In genomic region chr9:126411948-126412284, GRCh38 we compare ENCODE assay signal across 9 cellular contexts.
DNase-seq lines count a peak whose midpoint lies in the region; ATAC-seq, FAIRE-seq and TF ChIP-seq lines count a peak whose summit lies in the region.
"Had no signal": no experiment of that assay in that cellular context is flagged by ENCODE, and none has a peak within 500 bp of the region (broad histone marks: within the 10 kb centered on the region; RNA-seq: fewer than 3 reads in every experiment).

No MANE protein-coding gene starts in this region.

- intact Hi-C loops in breast epithelium (cut with DNase I; ENCODE audit: low total_unique reads), result no loop called here
- intact Hi-C loops in MCF 10A (cut with micrococcal nuclease), result no loop called here
- intact Hi-C loops in activated CD8-positive, alpha-beta T cell treated with anti-CD3 and anti-CD28 coated beads for 36 hours (cut with micrococcal nuclease), result loop anchor here (2.0 kb wide), 1 partner anchor 59 kb away; no protein-coding TSS in a partner anchor
- intact Hi-C loops in Calu3 (cut with micrococcal nuclease; ENCODE audit: unreplicated experiment), result no loop called here
- intact Hi-C loops in testis (cut with DNase I; ENCODE audit: low total_unique reads), result no loop called here

- H3K4me3 Mint-ChIP-seq in MCF 10A (ENCODE audit: unreplicated experiment), result no peak overlapping the region
- H3K4me3 Mint-ChIP-seq in activated CD8-positive, alpha-beta T cell treated with anti-CD3 and anti-CD28 coated beads for 36 hours, result peak overlapping the region; percentile 61
- no peak overlapping the region for H3K4me3 Mint-ChIP-seq in Calu3 (ENCODE audit: low read depth, unreplicated experiment)

- H3K36me3 Mint-ChIP-seq in MCF 10A (ENCODE audit: insufficient read depth, unreplicated experiment) (no peaks in the 10 kb centered on the region), Calu3 (ENCODE audit: insufficient read depth, unreplicated experiment) (peaks cover 5% of the 10 kb centered on the region)
- H3K36me3 Mint-ChIP-seq in activated CD8-positive, alpha-beta T cell treated with anti-CD3 and anti-CD28 coated beads for 36 hours (ENCODE audit: low read depth), result no peaks in the 10 kb centered on the region

- H3K27ac Mint-ChIP-seq in MCF 10A (ENCODE audit: low read depth, unreplicated experiment), result no peak overlapping the region
- H3K27ac Mint-ChIP-seq in activated CD8-positive, alpha-beta T cell treated with anti-CD3 and anti-CD28 coated beads for 36 hours, result peak overlapping the region; percentile 86
- no peak overlapping the region for H3K27ac Mint-ChIP-seq in Calu3 (ENCODE audit: unreplicated experiment)

- DNase-seq in breast epithelium (ENCODE audit: low spot score in 2 of 2) (no peak), MCF 10A (ENCODE audit: unreplicated experiment) (no peak), Calu3 (no peak), GM19239 (ENCODE audit: insufficient read length, low spot score) (no peak), testis (no peak)
- DNase-seq in activated CD8-positive, alpha-beta T cell treated with anti-CD3 and anti-CD28 coated beads for 36 hours, result no peak
- DNase-seq in effector CD4-positive, alpha-beta T cell, result no peak
- DNase-seq: NCI-H82 had no signal

- CTCF ChIA-PET in MCF 10A (lab: Yijun Ruan, JAX) (interaction anchor here (0.6 to 1.4 kb wide), 2 partner anchors 79 to 983 kb away, joined by 3 to 5 read pairs; no protein-coding TSS in a partner anchor), Calu3 (lab: Charles Lee) (no interaction called here)
- CTCF ChIA-PET in activated CD8-positive, alpha-beta T cell treated with anti-CD3 and anti-CD28 coated beads for 36 hours (lab: Charles Lee), result interaction anchor here (0.7 to 1.0 kb wide), 2 partner anchors 61 to 79 kb away, joined by 3 read pairs; no protein-coding TSS in a partner anchor

- no peaks in the 10 kb centered on the region for H3K36me3 ChIP-seq in breast epithelium
- H3K36me3 ChIP-seq in KOPT-K1 (ENCODE audit: insufficient read depth, low read length), result peaks cover 7% of the 10 kb centered on the region; the same call in 1 of the 2 replicates
- H3K36me3 ChIP-seq in testis (ENCODE audit: low read depth, missing control alignments), result no peaks in the 10 kb centered on the region

- no peaks in the 10 kb centered on the region for H3K9me3 Mint-ChIP-seq in MCF 10A (ENCODE audit: unreplicated experiment)
- H3K9me3 Mint-ChIP-seq in activated CD8-positive, alpha-beta T cell treated with anti-CD3 and anti-CD28 coated beads for 36 hours, result no peaks in the 10 kb centered on the region
- H3K9me3 Mint-ChIP-seq in Calu3 (ENCODE audit: low read depth, unreplicated experiment), result no peaks in the 10 kb centered on the region

- no peak for TF ChIP-seq POLR2A in breast epithelium (IDR thresholded peaks at IDR 0.05)
- TF ChIP-seq POLR2A in testis (IDR thresholded peaks at IDR 0.05), result no peak

- H3K27ac ChIP-seq in breast epithelium (no peak overlapping the region), KOPT-K1 (ENCODE audit: low read depth, low read length, poor library complexity, severe bottlenecking) (peak overlapping the region; percentile 93), testis (no peak overlapping the region)

- H3K4me1 Mint-ChIP-seq in MCF 10A (ENCODE audit: insufficient read depth, unreplicated experiment), result peaks cover 11% of the 10 kb centered on the region
- peaks cover 41% of the 10 kb centered on the region for H3K4me1 Mint-ChIP-seq in activated CD8-positive, alpha-beta T cell treated with anti-CD3 and anti-CD28 coated beads for 36 hours (ENCODE audit: low read depth)
- no peaks in the 10 kb centered on the region for H3K4me1 Mint-ChIP-seq in Calu3 (ENCODE audit: low read depth, unreplicated experiment)

- no peaks in the 10 kb centered on the region for H3K9me3 ChIP-seq in breast epithelium
- no peaks in the 10 kb centered on the region for H3K9me3 ChIP-seq in KOPT-K1 (ENCODE audit: insufficient read depth, low read length, poor library complexity, severe bottlenecking)
- no peaks in the 10 kb centered on the region for H3K9me3 ChIP-seq in testis

- BruUV-seq in MCF 10A (replicated peaks; lab: Mats Ljungman, UMichigan), result no TSS peak
- no TSS peak for BruUV-seq in Calu3 (replicated peaks; lab: Mats Ljungman, UMichigan)

- no peaks in the 10 kb centered on the region for H3K4me1 ChIP-seq in breast epithelium
- H3K4me1 ChIP-seq in testis, result peaks cover 7% of the 10 kb centered on the region

- no peak for FAIRE-seq in GM19239 (lab: Jason Lieb, UNC)

- TF ChIP-seq CTCF in breast epithelium (IDR thresholded peaks at IDR 0.05), result no peak
- no peak for TF ChIP-seq CTCF in MCF 10A (IDR thresholded peaks at IDR 0.05; ENCODE audit: unreplicated experiment)
- TF ChIP-seq CTCF in activated CD8-positive, alpha-beta T cell treated with anti-CD3 and anti-CD28 coated beads for 36 hours (IDR thresholded peaks at IDR 0.05), result no peak
- TF ChIP-seq CTCF in Calu3 (IDR thresholded peaks at IDR 0.05; ENCODE audit: unreplicated experiment), result no peak
- TF ChIP-seq CTCF in testis (IDR thresholded peaks at IDR 0.05), result no peak

- H3K27me3 Mint-ChIP-seq in MCF 10A (ENCODE audit: insufficient read depth, unreplicated experiment), result no peaks in the 10 kb centered on the region
- H3K27me3 Mint-ChIP-seq in activated CD8-positive, alpha-beta T cell treated with anti-CD3 and anti-CD28 coated beads for 36 hours, result no peaks in the 10 kb centered on the region
- H3K27me3 Mint-ChIP-seq in Calu3 (ENCODE audit: unreplicated experiment), result no peaks in the 10 kb centered on the region

- ATAC-seq in activated CD8-positive, alpha-beta T cell treated with anti-CD3 and anti-CD28 coated beads for 36 hours, result peak; percentile 42

- H3K27me3 ChIP-seq in breast epithelium (no peaks in the 10 kb centered on the region), testis (no peaks in the 10 kb centered on the region)

- 93 to 98% methylated on average over 6 of the region's 6 CpGs for WGBS in testis, 2 donors

- POLR2A ChIA-PET in MCF 10A (lab: Yijun Ruan, JAX), result no interaction called here
- POLR2A ChIA-PET in activated CD8-positive, alpha-beta T cell treated with anti-CD3 and anti-CD28 coated beads for 36 hours (lab: Charles Lee), result interaction anchor here (1.2 kb wide), 1 partner anchor 58 kb away, joined by 3 read pairs; no protein-coding TSS in a partner anchor

- H3K4me3 ChIP-seq in breast epithelium (peak overlapping the region in 2 of 3 donors; percentile 12 to 35), testis (no peak overlapping the region)

Comparison
In these comparisons a context has a peak if more than half of its experiments do, and no peak if none do; other contexts are left out.
1. H3K4me3 ChIP-seq: peak in breast epithelium (2 of 3); none in testis (0 of 2).